Comparison of ENCODE assay signal across 6 cellular contexts in the genomic region with DNA sequence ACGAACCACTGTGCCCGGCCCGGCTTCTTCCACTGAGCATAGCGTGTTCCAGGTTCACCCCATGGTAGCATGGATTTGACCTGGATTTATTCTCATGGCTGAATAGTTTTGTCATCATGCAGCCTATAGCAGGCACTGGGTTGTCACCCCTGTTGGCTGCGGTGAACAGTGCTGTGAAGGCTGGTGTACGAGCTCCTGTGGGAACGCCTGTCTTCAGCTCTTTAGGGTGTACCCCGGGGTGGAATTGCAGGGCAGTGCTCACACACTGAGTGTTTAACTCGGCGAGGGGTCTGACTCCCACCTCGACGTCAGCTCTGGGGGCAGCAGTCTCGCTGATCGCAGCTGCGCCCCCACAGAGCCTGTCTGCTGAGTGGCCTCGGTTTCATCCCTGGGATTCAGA. TPM values are rescaled to one million over a fixed set of nuclear protein-coding genes. Genes with fewer than 3 reads are reported as not detected.
"Had no signal": no experiment of that assay in that cellular context is flagged by ENCODE, and none has a peak within 500 bp of the region (broad histone marks: within the 10 kb centered on the region; RNA-seq: fewer than 3 reads in every experiment).

No MANE protein-coding gene starts in this region.

- DNase-seq: IMR-90, KBM-7 had no signal

- H3K4me3 ChIP-seq: K562 had no signal

- ATAC-seq: HepG2, K562 had no signal

- H3K27ac ChIP-seq: HL-60 had no signal

RNA-seq across cellular contexts. Expression of a gene that starts 15.3 kb away (rescaled TPM):
- total RNA-seq: HT-29 had no signal
